Comparison of ENCODE assay signal across 8 cellular contexts in genomic region chr7:99392659-99393362, GRCh38. TPM values are rescaled to one million over a fixed set of nuclear protein-coding genes. Genes with fewer than 3 reads are reported as not detected.
DNase-seq lines count a peak whose midpoint lies in the region; ATAC-seq, FAIRE-seq and TF ChIP-seq lines count a peak whose summit lies in the region.

No MANE protein-coding gene starts in this region.

- 2 to 4% (median 3%) methylated on average over 61 to 68 of the region's 68 CpGs for WGBS in psoas muscle, 3 donors

- peak overlapping the region; percentile 48 for H3K27ac ChIP-seq in psoas muscle

- peak; percentile 93 for DNase-seq in DMS 273 (lab: John Stamatoyannopoulos, UW; ENCODE audit: unreplicated experiment)
- peak; percentile 79 to 85 for DNase-seq in SHP77 (lab: John Stamatoyannopoulos, UW)
- peak; percentile 79 for DNase-seq in activated naive CD4-positive, alpha-beta T cell treated with anti-CD3 and anti-CD28 coated beads, Interleukin-2, amount 50 U/mL, for 16 hours
- DNase-seq in left cardiac atrium = peak; percentile 88
- peak; percentile 81 to 90 for DNase-seq in psoas muscle
- DNase-seq in RKO (ENCODE audit: low spot score) = no peak
- no peak for DNase-seq in HTR-8/SVneo (ENCODE audit: insufficient read length, low spot score)

- no peak for FAIRE-seq in HTR-8/SVneo (lab: Jason Lieb, UNC)

- H3K4me1 ChIP-seq in psoas muscle = peaks cover 10% of the 10 kb centered on the region

- no peaks in the 10 kb centered on the region for H3K27me3 ChIP-seq in psoas muscle (ENCODE audit: insufficient read depth in 3 of 3, low read length in 2 of 3)

- H3K36me3 ChIP-seq in psoas muscle (ENCODE audit: insufficient read depth in 1 of 2, low read depth in 1 of 2) = peaks cover 3 to 77% of the 10 kb centered on the region in 2 donors

- peak; percentile 53 for ATAC-seq in HG03135 (IDR thresholded peaks at IDR 0.05; ENCODE audit: unreplicated experiment)
- peak; percentile 84 to 86 for ATAC-seq in left cardiac atrium
- ATAC-seq in psoas muscle = peak; percentile 82 to 90 (median 88)

- TF ChIP-seq CTCF in psoas muscle (IDR thresholded peaks at IDR 0.05) = no peak

- intact Hi-C loops in left cardiac atrium (cut with DNase I) (no loop called here), psoas muscle (cut with DNase I) (no loop called here)

- peak overlapping the region; percentile 75 for H3K4me3 ChIP-seq in psoas muscle

- no peaks in the 10 kb centered on the region for H3K9me3 ChIP-seq in psoas muscle

RNA-seq across cellular contexts. Expression of gene PDAP1, which starts 15.6 kb away (rescaled TPM):
- total RNA-seq in left cardiac atrium = 10 to 100 TPM; 76.0 to 96.8 TPM
- 100 to 1,000 TPM; 131 to 174 (median 172) TPM for total RNA-seq in psoas muscle
- polyA plus RNA-seq in psoas muscle = 100 to 1,000 TPM; 257 to 437 (median 436) TPM

RNA-seq across cellular contexts. Expression of gene BUD31, which starts 16.0 kb away (rescaled TPM):
- total RNA-seq in left cardiac atrium (10 to 100 TPM; 44.9 to 51.7 TPM), psoas muscle (10 to 100 TPM; 30.2 to 49.1 (median 39.8) TPM)
- 100 to 1,000 TPM in 1 of 3 donors, 10 to 100 TPM in 2; 46.8 to 115 (median 88.0) TPM for polyA plus RNA-seq in psoas muscle

RNA-seq across cellular contexts. Expression of gene ARPC1B, which starts 18.3 kb away (rescaled TPM):
- total RNA-seq in left cardiac atrium (10 to 100 TPM; 71.7 to 88.0 TPM), psoas muscle (10 to 100 TPM; 12.9 to 19.1 (median 15.7) TPM)
- polyA plus RNA-seq in psoas muscle = 10 to 100 TPM; 20.0 to 61.5 (median 25.9) TPM

RNA-seq across cellular contexts. Expression of gene PTCD1, which starts 45.8 kb away (rescaled TPM):
- total RNA-seq in left cardiac atrium (1 to 10 TPM; 2.6 to 2.8 TPM), psoas muscle (1 to 10 TPM; 2.7 to 9.2 (median 4.6) TPM)
- polyA plus RNA-seq in psoas muscle = 1 to 10 TPM; 5.0 to 8.1 (median 5.6) TPM

RNA-seq across cellular contexts. Expression of gene CPSF4, which starts 45.9 kb away (rescaled TPM):
- 10 to 100 TPM; 18.2 to 18.8 TPM for total RNA-seq in left cardiac atrium
- 10 to 100 TPM; 21.3 to 42.4 (median 28.6) TPM for total RNA-seq in psoas muscle
- polyA plus RNA-seq in psoas muscle = 10 to 100 TPM; 35.6 to 46.4 (median 36.5) TPM

Comparison
In these comparisons a context has a peak if more than half of its experiments do, and no peak if none do; other contexts are left out.
1. DNase-seq: peak in DMS 273 (single experiment), SHP77 (2 of 2), activated naive CD4-positive, alpha-beta T cell treated with anti-CD3 and anti-CD28 coated beads, Interleukin-2, amount 50 U/mL, for 16 hours (single experiment), left cardiac atrium (single experiment) and psoas muscle (2 of 2); none in RKO (single experiment) and HTR-8/SVneo (single experiment).
2. Peak in every context shown above with its lines, with median percentiles within 50 percentile points of each other: ATAC-seq.